10 cellular contexts compared by ENCODE assay signal in genomic region chr15:100334015-100334414, GRCh38.
"Had no signal": no experiment of that assay in that cellular context is flagged by ENCODE, and none has a peak within 500 bp of the region (broad histone marks: within the 10 kb centered on the region; RNA-seq: fewer than 3 reads in every experiment).

No MANE protein-coding gene starts in this region.

- H3K4me3 ChIP-seq: body of pancreas, right atrium auricular region, skin epidermis, tibial artery had no signal

- ATAC-seq: body of pancreas, WTC11 had no signal

- H3K9me3 Mint-ChIP-seq: activated CD4-positive, alpha-beta T cell treated with anti-CD3 and anti-CD28 coated beads, Interleukin-2, amount 10 ng/mL, durations not matched to agents 7 days and 5 days; WTC11 had no signal

- H3K36me3 ChIP-seq: right atrium auricular region, tibial artery had no signal

- H3K27me3 Mint-ChIP-seq: activated CD4-positive, alpha-beta T cell treated with anti-CD3 and anti-CD28 coated beads, Interleukin-2, amount 10 ng/mL, durations not matched to agents 7 days and 5 days had no signal

- H3K27ac Mint-ChIP-seq: WTC11 had no signal

- H3K36me3 Mint-ChIP-seq: WTC11 had no signal

- H3K27me3 ChIP-seq: body of pancreas, right atrium auricular region, tibial artery had no signal

- DNase-seq: activated CD4-positive, alpha-beta T cell treated with anti-CD3 and anti-CD28 coated beads, Interleukin-2, amount 10 ng/mL, durations not matched to agents 7 days and 5 days; activated gamma-delta T cell; activated T-cell treated with anti-CD3 and anti-CD28 coated beads, Interleukin-2, amount 50 U/mL, for 48 hours; body of pancreas; effector memory CD4-positive, alpha-beta T cell; tibial artery had no signal

- H3K9me3 ChIP-seq: body of pancreas, right atrium auricular region, tibial artery had no signal

- H3K27ac ChIP-seq: epithelial cell of prostate, right atrium auricular region, skin epidermis, tibial artery had no signal

- H3K4me3 Mint-ChIP-seq: activated CD4-positive, alpha-beta T cell treated with anti-CD3 and anti-CD28 coated beads, Interleukin-2, amount 10 ng/mL, durations not matched to agents 7 days and 5 days; WTC11 had no signal
